Comparison of ENCODE assay signal across 11 cellular contexts in genomic region chr12:102833687-102834435, GRCh38.
DNase-seq lines count a peak whose midpoint lies in the region; ATAC-seq, FAIRE-seq and TF ChIP-seq lines count a peak whose summit lies in the region.
"Had no signal": no experiment of that assay in that cellular context is flagged by ENCODE, and none has a peak within 500 bp of the region (broad histone marks: within the 10 kb centered on the region; RNA-seq: fewer than 3 reads in every experiment).

No MANE protein-coding gene starts in this region.

- H3K27me3 ChIP-seq in H9 (ENCODE audit: insufficient read depth, low read length): no peaks in the 10 kb centered on the region
- no peaks in the 10 kb centered on the region for H3K27me3 ChIP-seq in right cardiac atrium (ENCODE audit: control insufficient read depth, insufficient read depth)
- H3K27me3 ChIP-seq: gastrocnemius medialis had no signal

- intact Hi-C loops in right cardiac atrium (cut with DNase I): no loop called here

- no peak overlapping the region for H3K27ac Mint-ChIP-seq in H9

- no peak overlapping the region for H3T11ph ChIP-seq in H9 (ENCODE audit: low read length)

- H3K4ac ChIP-seq in H9 (ENCODE audit: low read depth, low read length): no peak overlapping the region

- TF ChIP-seq POLR2A in GM12891 (IDR thresholded peaks at IDR 0.05; ENCODE audit: low read depth, low read length): no peak

- H3K4me3 Mint-ChIP-seq in H9: no peak overlapping the region

- H3K9me3 ChIP-seq in H9 (ENCODE audit: control insufficient read depth, low read depth, low read length): no peaks in the 10 kb centered on the region
- H3K9me3 ChIP-seq in right cardiac atrium (ENCODE audit: control insufficient read depth, low read length): no peaks in the 10 kb centered on the region
- H3K9me3 ChIP-seq: gastrocnemius medialis had no signal

- H4K20me1 ChIP-seq in H9 (ENCODE audit: control insufficient read depth, insufficient read depth, insufficient read length): no peaks in the 10 kb centered on the region

- H3K27ac ChIP-seq in H9 (ENCODE audit: insufficient read length, low read depth, low read length) (no peak overlapping the region), right cardiac atrium (ENCODE audit: low read length) (no peak overlapping the region)
- H3K27ac ChIP-seq: gastrocnemius medialis had no signal

- no peak overlapping the region for H2BK5ac ChIP-seq in H9 (ENCODE audit: insufficient read length, low read length)

- peaks cover 2 to 4% of the 10 kb centered on the region in 2 experiments for H3K4me1 Mint-ChIP-seq in H9

- no peaks in the 10 kb centered on the region; the same call in 1 of the 2 replicates for H3K27me3 Mint-ChIP-seq in H9 (ENCODE audit: low read depth)

- H3K56ac ChIP-seq in H9 (ENCODE audit: insufficient read length, low read depth, low read length): no peak overlapping the region

- no peak overlapping the region for H3K9ac ChIP-seq in H9 (ENCODE audit: extremely low read depth, insufficient read length, low read length)

- H3K79me2 ChIP-seq in H9 (ENCODE audit: insufficient read depth, low read length): no peaks in the 10 kb centered on the region

- no peaks in the 10 kb centered on the region for H3K79me1 ChIP-seq in H9 (ENCODE audit: insufficient read depth, low read depth, low read length, poor library complexity, severe bottlenecking)

- H4K5ac ChIP-seq in H9 (ENCODE audit: insufficient read length, low read depth, low read length): no peak overlapping the region

- H4K91ac ChIP-seq in H9 (ENCODE audit: insufficient read length, low read depth, low read length): no peak overlapping the region

- H3K23ac ChIP-seq in H9 (ENCODE audit: insufficient read length, low read depth, low read length): no peak overlapping the region

- no peak overlapping the region for H3K14ac ChIP-seq in H9 (ENCODE audit: insufficient read depth, low read length)

- no peak overlapping the region for H4K8ac ChIP-seq in H9 (replicated peaks; ENCODE audit: insufficient read length, low read depth, low read length)

- no peak overlapping the region for H2BK15ac ChIP-seq in H9 (ENCODE audit: low read depth, low read length)

- no peak overlapping the region for H2AK5ac ChIP-seq in H9 (ENCODE audit: insufficient read length, low read length)

- no peak overlapping the region for H2BK12ac ChIP-seq in H9 (ENCODE audit: insufficient read length, low read depth, low read length)

- DNase-seq in A172 (ENCODE audit: low spot score): peak; percentile 31
- peak; percentile 70 for DNase-seq in H9
- peak; percentile 91 for DNase-seq in islet precursor cell
- DNase-seq in GM12891 (ENCODE audit: insufficient read length, low spot score): no peak
- no peak for DNase-seq in NCI-H2107 treated with DMSO at 0.1 percent for 48 hours (lab: John Stamatoyannopoulos, UW; ENCODE audit: unreplicated experiment)
- no peak for DNase-seq in right cardiac atrium
- no peak for DNase-seq in activated CD8-positive, alpha-beta memory T cell treated with anti-CD3 and anti-CD28 coated beads for 24 hours
- DNase-seq: aorta, gastrocnemius medialis, left ventricle myocardium superior had no signal

- no peaks in the 10 kb centered on the region for H3K23me2 ChIP-seq in H9 (ENCODE audit: insufficient read length, low read depth, low read length, poor library complexity, severe bottlenecking)

- H3K4me2 ChIP-seq in H9 (ENCODE audit: insufficient read depth, insufficient read length, low read length): no peak overlapping the region

- H3K4me3 ChIP-seq in right cardiac atrium (ENCODE audit: low read length): no peak overlapping the region
- H3K4me3 ChIP-seq: gastrocnemius medialis had no signal

- ATAC-seq in SK-N-SH treated with all-trans-retinoic acid at 6 μM for 48 hours (0 out of 3 replicates have a peak, but pooled peaks have one; percentile 48), right cardiac atrium (no peak)
- ATAC-seq: gastrocnemius medialis, left ventricle myocardium superior had no signal

- H3K9me3 Mint-ChIP-seq in H9: no peaks in the 10 kb centered on the region; a peak in 1 of 5 replicates

- no peak overlapping the region for H3K18ac ChIP-seq in H9 (ENCODE audit: insufficient read length, low read depth, low read length)

- no peaks in the 10 kb centered on the region for H3K36me3 Mint-ChIP-seq in H9 (ENCODE audit: insufficient read depth in 1 of 3, low read depth in 3 of 3)

- no CpG with 5 or more reads among the region's 10 CpGs for WGBS in H9 (ENCODE audit: extremely low coverage, insufficient read length, low lambda C conversion rate)
- 74% methylated on average over 10 of the region's 10 CpGs for WGBS in right cardiac atrium

- no peaks in the 10 kb centered on the region for H3K4me1 ChIP-seq in H9 (ENCODE audit: insufficient read depth, low read length)
- no peaks in the 10 kb centered on the region for H3K4me1 ChIP-seq in right cardiac atrium (ENCODE audit: control insufficient read depth, insufficient read depth, low read length)
- H3K4me1 ChIP-seq: gastrocnemius medialis had no signal

- no peak for TF ChIP-seq CTCF in H9 (conservative IDR thresholded peaks at IDR 0.05)

- H2BK20ac ChIP-seq in H9 (ENCODE audit: low read depth, low read length, poor library complexity, severe bottlenecking): no peak overlapping the region

- FAIRE-seq in GM12891 (lab: Jason Lieb, UNC): no peak

- H2AFZ ChIP-seq in H9 (ENCODE audit: low read length): no peak overlapping the region

- H2BK120ac ChIP-seq in H9 (ENCODE audit: low read depth, low read length, poor library complexity, severe bottlenecking): no peak overlapping the region

TF ChIP-seq in SK-N-SH treated with all-trans-retinoic acid at 6 μM for 48 hours, 23 proteins besides CTCF, POLR2A, EP300 and RAD21:
- no peak for TF ChIP-seq ZC3H10 (CRISPR knock-in tag; IDR thresholded peaks at IDR 0.05)
- TF ChIP-seq SNAI2 (CRISPR knock-in tag; IDR thresholded peaks at IDR 0.05): no peak

TF ChIP-seq in GM12891, 5 proteins besides CTCF, POLR2A, EP300 and RAD21:
- no peak for TF ChIP-seq POLR2AphosphoS5 (IDR thresholded peaks at IDR 0.05; ENCODE audit: low read depth, low read length)
- TF ChIP-seq POU2F2 (IDR thresholded peaks at IDR 0.05; ENCODE audit: low read depth, low read length): no peak
- no peak for TF ChIP-seq TAF1 (IDR thresholded peaks at IDR 0.05; ENCODE audit: low read depth, low read length)
TF ChIP-seq in GM12891: peak in this region for 0.

Comparison
In these comparisons a context has a peak if more than half of its experiments do, and no peak if none do; other contexts are left out.
1. DNase-seq: peak in A172 (single experiment), H9 (single experiment) and islet precursor cell (single experiment); none in GM12891 (single experiment), NCI-H2107 treated with DMSO at 0.1 percent for 48 hours (single experiment), right cardiac atrium (0 of 3) and activated CD8-positive, alpha-beta memory T cell treated with anti-CD3 and anti-CD28 coated beads for 24 hours (single experiment).